In the genomic region with DNA sequence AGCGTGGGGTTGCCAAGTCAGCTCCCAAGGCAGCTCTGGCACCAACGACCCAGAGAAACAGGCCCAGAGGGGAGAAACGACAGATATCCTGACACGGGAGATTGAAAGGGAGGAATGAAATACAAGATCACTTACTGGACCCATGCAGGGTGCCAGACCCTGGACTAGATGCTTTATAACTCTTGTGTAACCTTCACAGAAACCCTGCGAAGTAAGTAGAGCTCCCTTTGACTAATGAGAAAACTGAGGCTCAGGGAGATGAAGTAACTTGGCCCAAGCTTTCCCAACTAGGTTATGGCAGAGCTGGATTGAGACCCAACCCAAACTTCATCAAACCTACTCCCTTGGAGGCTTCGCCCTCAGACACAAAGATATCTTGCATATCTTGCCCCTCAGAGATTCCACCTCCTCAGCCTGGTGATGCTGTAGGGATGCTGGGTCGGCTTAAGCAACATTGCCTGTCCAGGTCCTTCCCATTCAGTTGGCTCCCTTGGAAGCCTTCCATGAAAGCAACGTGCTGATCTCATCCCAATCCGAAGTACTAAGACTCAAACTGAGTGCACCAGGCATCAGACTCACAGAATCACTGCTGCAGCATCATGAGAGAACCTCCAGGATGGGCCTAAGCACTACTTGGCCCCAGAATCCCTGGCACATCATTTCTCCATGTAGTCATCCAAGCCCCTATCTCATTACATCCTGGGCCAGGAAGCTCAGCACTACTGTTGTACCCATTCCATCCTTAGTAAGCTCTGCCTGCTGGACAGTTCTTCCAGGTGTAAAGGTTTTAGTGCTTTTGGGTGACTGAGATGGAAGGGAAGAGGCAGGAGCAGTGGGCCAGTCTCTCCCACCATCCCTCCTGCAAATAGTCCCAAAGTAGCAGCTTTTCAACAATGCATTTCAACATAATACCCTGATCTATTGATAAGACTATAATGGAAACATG, we compare ENCODE assay signal across 2 cellular contexts.
A peak's percentile ranks its signal among the peaks of the same experiment; 100 is the strongest.
TF ChIP-seq lines count a peak whose summit lies in the region.

No MANE protein-coding gene starts in this region.

TF ChIP-seq in SK-N-SH, 30 proteins besides CTCF, POLR2A, EP300 and RAD21:
- TF ChIP-seq MXI1 (IDR thresholded peaks at IDR 0.05; ENCODE audit: low read depth, low read length) (no peak), REST (IDR thresholded peaks at IDR 0.05; ENCODE audit: low read depth, low read length) (peak; percentile 29; the same call in 1 of the 2 replicates), RCOR1 (IDR thresholded peaks at IDR 0.05; ENCODE audit: low read length) (no peak)
TF ChIP-seq in SK-N-SH: peak in this region for 1.

TF ChIP-seq in SK-N-SH treated with all-trans-retinoic acid at 6 μM for 48 hours, 23 proteins besides CTCF, POLR2A, EP300 and RAD21:
- TF ChIP-seq OSR1 (CRISPR knock-in tag; IDR thresholded peaks at IDR 0.05) (no peak), POU6F1 (CRISPR knock-in tag; IDR thresholded peaks at IDR 0.05; ENCODE audit: borderline replicate concordance, low read depth) (no peak), RARB (CRISPR knock-in tag; IDR thresholded peaks at IDR 0.05) (no peak), CREB5 (CRISPR knock-in tag; IDR thresholded peaks at IDR 0.05; ENCODE audit: low read depth) (no peak), PPARA (CRISPR knock-in tag; IDR thresholded peaks at IDR 0.05; ENCODE audit: borderline replicate concordance) (no peak), TCF4 (CRISPR knock-in tag; IDR thresholded peaks at IDR 0.05; ENCODE audit: borderline replicate concordance) (no peak), TSHZ2 (CRISPR knock-in tag; IDR thresholded peaks at IDR 0.05) (no peak), ARNTL (CRISPR knock-in tag; IDR thresholded peaks at IDR 0.05; ENCODE audit: borderline replicate concordance, low read depth) (no peak), ZFP3 (CRISPR knock-in tag; IDR thresholded peaks at IDR 0.05) (no peak), SNAI2 (CRISPR knock-in tag; IDR thresholded peaks at IDR 0.05) (no peak), ZC3H10 (CRISPR knock-in tag; IDR thresholded peaks at IDR 0.05) (no peak), BACH2 (CRISPR knock-in tag; IDR thresholded peaks at IDR 0.05; ENCODE audit: borderline replicate concordance) (no peak), ZNF70 (CRISPR knock-in tag; IDR thresholded peaks at IDR 0.05) (no peak), GLIS3 (CRISPR knock-in tag; IDR thresholded peaks at IDR 0.05) (no peak)
- TF ChIP-seq, protein P1, sequence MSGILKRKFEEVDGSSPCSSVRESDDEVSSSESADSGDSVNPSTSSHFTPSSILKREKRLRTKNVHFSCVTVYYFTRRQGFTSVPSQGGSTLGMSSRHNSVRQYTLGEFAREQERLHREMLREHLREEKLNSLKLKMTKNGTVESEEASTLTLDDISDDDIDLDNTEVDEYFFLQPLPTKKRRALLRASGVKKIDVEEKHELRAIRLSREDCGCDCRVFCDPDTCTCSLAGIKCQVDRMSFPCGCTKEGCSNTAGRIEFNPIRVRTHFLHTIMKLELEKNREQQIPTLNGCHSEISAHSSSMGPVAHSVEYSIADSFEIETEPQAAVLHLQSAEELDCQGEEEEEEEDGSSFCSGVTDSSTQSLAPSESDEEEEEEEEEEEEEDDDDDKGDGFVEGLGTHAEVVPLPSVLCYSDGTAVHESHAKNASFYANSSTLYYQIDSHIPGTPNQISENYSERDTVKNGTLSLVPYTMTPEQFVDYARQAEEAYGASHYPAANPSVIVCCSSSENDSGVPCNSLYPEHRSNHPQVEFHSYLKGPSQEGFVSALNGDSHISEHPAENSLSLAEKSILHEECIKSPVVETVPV (CRISPR knock-in tag; IDR thresholded peaks at IDR 0.05), result no peak
